25 cellular contexts compared by ENCODE assay signal in the genomic region with DNA sequence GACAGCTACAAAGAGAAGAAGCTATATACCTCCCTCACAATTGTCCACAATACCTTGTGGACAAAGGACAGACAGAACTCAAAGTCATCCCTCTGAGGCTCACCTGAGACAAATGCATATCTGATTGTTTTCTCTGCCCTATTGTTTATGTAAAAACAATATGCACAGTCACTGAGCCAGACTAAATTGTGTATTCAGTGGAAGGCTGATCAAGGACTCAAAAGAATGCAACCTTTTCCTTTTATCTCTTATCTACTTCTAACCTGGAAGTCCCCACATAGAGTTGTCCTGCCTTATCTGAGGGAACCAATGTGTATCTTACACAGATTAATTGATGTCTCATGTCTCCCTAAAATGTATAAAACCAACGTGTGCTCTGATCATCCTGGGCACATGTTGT. TPM values are rescaled to one million over a fixed set of nuclear protein-coding genes. Genes with fewer than 3 reads are reported as not detected.
DNase-seq lines count a peak whose midpoint lies in the region; ATAC-seq, FAIRE-seq and TF ChIP-seq lines count a peak whose summit lies in the region.
"Had no signal": no experiment of that assay in that cellular context is flagged by ENCODE, and none has a peak within 500 bp of the region (broad histone marks: within the 10 kb centered on the region; RNA-seq: fewer than 3 reads in every experiment).

No MANE protein-coding gene starts in this region.

- CTCF ChIA-PET in HepG2 (lab: Yijun Ruan, JAX; ENCODE audit: low intra/inter-chr PET ratio, low total read pairs) = no interaction called here

- peaks cover 33% of the 10 kb centered on the region for H3K4me1 Mint-ChIP-seq in endodermal cell
- no peaks in the 10 kb centered on the region for H3K4me1 Mint-ChIP-seq in activated T-helper 17 cell treated with anti-CD3 and anti-CD28 coated beads, Interleukin-2, amount 50 U/mL, for 72 hours
- H3K4me1 Mint-ChIP-seq: B cell had no signal

- H3K9ac ChIP-seq in HepG2 (ENCODE audit: insufficient read depth, low read depth, low read length) (no peak overlapping the region), HUES6 (ENCODE audit: low read length) (no peak overlapping the region), endodermal cell (ENCODE audit: extremely low read depth, low read length, poor library complexity, severe bottlenecking) (peak overlapping the region; percentile 41)
- H3K9ac ChIP-seq: BLaER1 treated with 17β-estradiol and CSF1 and Interleukin-3, amounts not matched to agents 10 nM and 100 nM had no signal

- H3K4me1 ChIP-seq in HepG2 (ENCODE audit: insufficient read depth, low read length) = peaks cover 43% of the 10 kb centered on the region
- H3K4me1 ChIP-seq in right lobe of liver = peaks cover 0 to 4% (median 0%) of the 10 kb centered on the region in 4 donors
- H3K4me1 ChIP-seq in HUES6 (ENCODE audit: control insufficient read depth, insufficient read depth, low read length) = peaks cover 7% of the 10 kb centered on the region; the same call in 1 of the 2 replicates
- H3K4me1 ChIP-seq in endodermal cell (ENCODE audit: control insufficient read depth, insufficient read depth, low read length) = no peaks in the 10 kb centered on the region
- H3K4me1 ChIP-seq: A549 had no signal

- DNase-seq in HepG2 (ENCODE audit: low spot score) (peak; percentile 61), right lobe of liver (no peak), endodermal cell (no peak), NCI-H2196 (lab: John Stamatoyannopoulos, UW; ENCODE audit: unreplicated experiment) (no peak)
- DNase-seq: AML-193; CD4-positive, alpha-beta T cell; CD8-positive, alpha-beta T cell; DMS 273 treated with DMSO at 0.1 percent for 48 hours; DMS153; DMS53; DMS79; DND-41; EL; GF-D8 had no signal

- TF ChIP-seq RAD21 in HepG2 (CRISPR knock-in tag; IDR thresholded peaks at IDR 0.05) = no peak

- 7% methylated on average over 1 of the region's 1 CpG for WGBS in HepG2 (ENCODE audit: low lambda C conversion rate)
- WGBS in right lobe of liver (ENCODE audit: insufficient coverage, low coverage, low lambda C conversion rate, missing lambda C conversion rate) = 40% methylated on average over 1 of the region's 1 CpG
- WGBS in endodermal cell (ENCODE audit: insufficient coverage in 1 of 2, insufficient read length in 1 of 2), 2 experiments = 32 to 44% methylated on average over 1 of the region's 1 CpG

- peaks cover 8% of the 10 kb centered on the region for H3K36me3 Mint-ChIP-seq in endodermal cell (ENCODE audit: low read depth)
- peaks cover 9% of the 10 kb centered on the region for H3K36me3 Mint-ChIP-seq in activated T-helper 17 cell treated with anti-CD3 and anti-CD28 coated beads, Interleukin-2, amount 50 U/mL, for 72 hours (ENCODE audit: low read depth)

- no peaks in the 10 kb centered on the region for H4K20me1 ChIP-seq in HepG2 (ENCODE audit: insufficient read depth, low read length)
- H4K20me1 ChIP-seq: BLaER1 treated with 17β-estradiol and CSF1 and Interleukin-3, amounts not matched to agents 10 nM and 100 nM had no signal

- H3K79me2 ChIP-seq in HepG2 (ENCODE audit: insufficient read depth, low read length) = no peaks in the 10 kb centered on the region

- no TSS peak for BruUV-seq in HepG2 (replicated peaks; lab: Mats Ljungman, UMichigan)

- no peak overlapping the region for H3K4me3 Mint-ChIP-seq in endodermal cell
- no peak overlapping the region for H3K4me3 Mint-ChIP-seq in activated T-helper 17 cell treated with anti-CD3 and anti-CD28 coated beads, Interleukin-2, amount 50 U/mL, for 72 hours
- H3K4me3 Mint-ChIP-seq: B cell; CD4-positive, alpha-beta T cell; CD8-positive, alpha-beta T cell had no signal

- H3K4me3 ChIP-seq in HepG2 (replicated peaks in 1 of 3; ENCODE audit: insufficient read depth in 1 of 3, low read depth in 2 of 3, low read length in 3 of 3) = no peak overlapping the region
- H3K4me3 ChIP-seq in right lobe of liver = no peak overlapping the region
- no peak overlapping the region for H3K4me3 ChIP-seq in HUES6 (ENCODE audit: low read depth, low read length)
- H3K4me3 ChIP-seq in endodermal cell (ENCODE audit: low read length) = no peak overlapping the region
- H3K4me3 ChIP-seq: A549; BLaER1 treated with 17β-estradiol and CSF1 and Interleukin-3, amounts not matched to agents 10 nM and 100 nM had no signal

- H3K27ac Mint-ChIP-seq in endodermal cell = peak overlapping the region; percentile 96
- H3K27ac Mint-ChIP-seq in activated T-helper 17 cell treated with anti-CD3 and anti-CD28 coated beads, Interleukin-2, amount 50 U/mL, for 72 hours = no peak overlapping the region
- H3K27ac Mint-ChIP-seq: B cell; CD4-positive, alpha-beta T cell; CD8-positive, alpha-beta T cell had no signal

- in situ Hi-C loops in HepG2 (cut with HindIII; ENCODE audit: extremely low pct_ligation_motif_present, low pct_unique_long_range_greater_than_20kb) = no loop called here

- H3K9me3 Mint-ChIP-seq in endodermal cell = peaks cover 20% of the 10 kb centered on the region
- no peaks in the 10 kb centered on the region for H3K9me3 Mint-ChIP-seq in activated T-helper 17 cell treated with anti-CD3 and anti-CD28 coated beads, Interleukin-2, amount 50 U/mL, for 72 hours
- H3K9me3 Mint-ChIP-seq: CD4-positive, alpha-beta T cell; CD8-positive, alpha-beta T cell had no signal

- TF ChIP-seq POLR2A in HepG2 (IDR thresholded peaks at IDR 0.05; ENCODE audit: insufficient read depth in 1 of 2, low read depth in 2 of 2, low read length in 2 of 2) = no peak
- TF ChIP-seq POLR2A in right lobe of liver (IDR thresholded peaks at IDR 0.05) = no peak

- POLR2A ChIA-PET in HepG2 (lab: Yijun Ruan, JAX) = interaction anchor here (0.6 to 5.0 kb wide), 3 partner anchors 23 to 29 kb away, joined by 3 to 22 read pairs (median 3); a partner anchor contains a TSS

- ATAC-seq in HepG2 = no peak
- no peak for ATAC-seq in right lobe of liver
- no peak for ATAC-seq in activated T-helper 17 cell treated with anti-CD3 and anti-CD28 coated beads, Interleukin-2, amount 50 U/mL, for 72 hours (replicated peaks)
- no peak for ATAC-seq in activated CD4-positive, CD25-positive, alpha-beta regulatory T cell treated with anti-CD3 and anti-CD28 coated beads, Interleukin-2, amount 50 U/mL, for 24 hours
- ATAC-seq: A549; CD8-positive, alpha-beta T cell had no signal

- H3K9me3 ChIP-seq in HepG2 (ENCODE audit: low read length) = peaks cover 7% of the 10 kb centered on the region
- no peaks in the 10 kb centered on the region for H3K9me3 ChIP-seq in right lobe of liver
- H3K9me3 ChIP-seq in HUES6 (ENCODE audit: control insufficient read depth, insufficient read depth, low read depth, low read length) = peaks cover 3% of the 10 kb centered on the region; the same call in 1 of the 2 replicates
- H3K9me3 ChIP-seq in endodermal cell (ENCODE audit: control insufficient read depth, low read length) = peaks cover 46% of the 10 kb centered on the region
- H3K9me3 ChIP-seq: A549 had no signal

- no peak overlapping the region for H2AFZ ChIP-seq in HepG2 (ENCODE audit: low read length)

- TF ChIP-seq CTCF in HepG2 (CRISPR knock-in tag; IDR thresholded peaks at IDR 0.05) (no peak), right lobe of liver (IDR thresholded peaks at IDR 0.05) (no peak), endodermal cell (conservative IDR thresholded peaks at IDR 0.05) (no peak)

- H3K27me3 Mint-ChIP-seq in endodermal cell (ENCODE audit: insufficient read depth) = no peaks in the 10 kb centered on the region
- H3K27me3 Mint-ChIP-seq in activated T-helper 17 cell treated with anti-CD3 and anti-CD28 coated beads, Interleukin-2, amount 50 U/mL, for 72 hours = no peaks in the 10 kb centered on the region
- H3K27me3 Mint-ChIP-seq: B cell; CD4-positive, alpha-beta T cell had no signal

- H3K27ac ChIP-seq in HepG2 (ENCODE audit: extremely low read length, insufficient read depth, low read length) (no peak overlapping the region), right lobe of liver (no peak overlapping the region), HUES6 (ENCODE audit: low read depth, low read length) (0 out of 2 replicates have a peak overlapping the region, but pooled peaks have one; percentile 26), endodermal cell (ENCODE audit: low read depth, low read length) (peak overlapping the region; percentile 28)
- H3K27ac ChIP-seq: 22Rv1; A549; BLaER1 treated with 17β-estradiol and CSF1 and Interleukin-3, amounts not matched to agents 10 nM and 100 nM; C4-2B had no signal

- no peaks in the 10 kb centered on the region for H3K27me3 ChIP-seq in HepG2 (ENCODE audit: control insufficient read depth in 1 of 2, insufficient read depth in 2 of 2, low read length in 2 of 2)
- H3K27me3 ChIP-seq in right lobe of liver = no peaks in the 10 kb centered on the region
- H3K27me3 ChIP-seq in HUES6 (ENCODE audit: control insufficient read depth, insufficient read depth, low read length) = no peaks in the 10 kb centered on the region
- no peaks in the 10 kb centered on the region for H3K27me3 ChIP-seq in endodermal cell (ENCODE audit: control insufficient read depth, insufficient read depth, low read length, poor library complexity, severe bottlenecking)
- H3K27me3 ChIP-seq: BLaER1 treated with 17β-estradiol and CSF1 and Interleukin-3, amounts not matched to agents 10 nM and 100 nM had no signal

- no peaks in the 10 kb centered on the region for H3K36me3 ChIP-seq in HepG2 (replicated peaks in 1 of 2; ENCODE audit: control insufficient read depth in 1 of 2, insufficient read depth in 2 of 2, low read length in 2 of 2)
- H3K36me3 ChIP-seq in right lobe of liver = no peaks in the 10 kb centered on the region
- H3K36me3 ChIP-seq in HUES6 (ENCODE audit: control insufficient read depth, insufficient read depth, low read length) = no peaks in the 10 kb centered on the region
- no peaks in the 10 kb centered on the region for H3K36me3 ChIP-seq in endodermal cell (ENCODE audit: control insufficient read depth, insufficient read depth, low read length)

- TF ChIP-seq EP300 in HepG2 (IDR thresholded peaks at IDR 0.05; ENCODE audit: low read depth in 2 of 2, low read length in 2 of 2) (no peak), HepG2 (CRISPR knock-in tag; IDR thresholded peaks at IDR 0.05; ENCODE audit: borderline replicate concordance) (no peak)

- intact Hi-C loops in HepG2 (cut with micrococcal nuclease; ENCODE audit: unreplicated experiment) = no loop called here
- intact Hi-C loops in right lobe of liver (cut with DNase I) = no loop called here

- no peak overlapping the region for H3K4me2 ChIP-seq in HepG2 (ENCODE audit: low read depth, low read length)
- H3K4me2 ChIP-seq: A549 had no signal

- no peak for FAIRE-seq in HepG2 (lab: Jason Lieb, UNC)
- FAIRE-seq: A549, G401.6, GM12891, GM19239 had no signal

RNA-seq across cellular contexts. Expression of a gene that starts 13.9 kb away (rescaled TPM):
- total RNA-seq in HepG2 (2016; rRNA removed; fragmentation: Illumina TruSeq; extraction: Trizol) (31.3 and 37.0 TPM in 2 replicates), right lobe of liver (10 to 100 TPM in 1 of 6 experiments, 1 to 10 TPM in 5; 4.8 to 10.1 (median 8.5) TPM), endodermal cell (10 to 100 TPM; 40.6 to 46.2 TPM)
- total RNA-seq in HepG2 (2016; cell fraction: cytosol; rRNA removed; fragmentation: Illumina TruSeq; extraction: Trizol; ENCODE audit: low read depth) = 8.3 and 9.8 TPM in 2 replicates
- total RNA-seq in HepG2 (2016; cell fraction: insoluble cytoplasmic fraction; rRNA removed; fragmentation: Illumina TruSeq; extraction: Trizol) = 31.5 and 35.3 TPM in 2 replicates
- 11.6 and 12.4 TPM in 2 replicates for total RNA-seq in HepG2 (2016; cell fraction: membrane; rRNA removed; fragmentation: Illumina TruSeq; extraction: Trizol)
- total RNA-seq in HepG2 (2016; cell fraction: nucleus; rRNA removed; fragmentation: Illumina TruSeq; extraction: Trizol) = 49.0 and 52.1 TPM in 2 replicates
- 18.0 and 23.1 TPM in 2 replicates for polyA plus RNA-seq in HepG2 (2011; rRNA removed)
- polyA plus RNA-seq in HepG2 (2011; cell fraction: cytosol; rRNA removed) = 6.8 and 9.6 TPM in 2 replicates
- 43.3 and 55.5 TPM in 2 replicates for polyA plus RNA-seq in HepG2 (2011; cell fraction: nucleus; rRNA removed)
- polyA plus RNA-seq in HepG2 (2012) = 11.6 and 17.1 TPM in 2 replicates
- 1.0 and 1.4 TPM in 2 replicates for polyA plus RNA-seq in HepG2 (2016; cell fraction: cytosol; fragmentation: Illumina TruSeq; extraction: Trizol; ENCODE audit: low read depth)
- 27.1 and 28.5 TPM in 2 replicates for polyA plus RNA-seq in HepG2 (2016; cell fraction: insoluble cytoplasmic fraction; fragmentation: Illumina TruSeq; extraction: Trizol; ENCODE audit: low read depth)
- polyA plus RNA-seq in HepG2 (2016; cell fraction: membrane; fragmentation: Illumina TruSeq; extraction: Trizol; ENCODE audit: low read depth) = 2.1 and 2.8 TPM in 2 replicates
- polyA plus RNA-seq in HepG2 (2016; cell fraction: nucleus; fragmentation: Illumina TruSeq; extraction: Trizol; ENCODE audit: insufficient read depth, low read depth) = 64.6 and 73.7 TPM in 2 replicates
- polyA minus RNA-seq in HepG2 (2011; rRNA and poly(A)+ RNA removed; ENCODE audit: low replicate concordance) = 19.9 and 28.6 TPM in 2 replicates
- 7.9 and 9.3 TPM in 2 replicates for polyA minus RNA-seq in HepG2 (2011; cell fraction: cytosol; rRNA and poly(A)+ RNA removed)
- polyA minus RNA-seq in HepG2 (2011; cell fraction: nucleus; rRNA and poly(A)+ RNA removed) = 90.1 and 95.1 TPM in 2 replicates
- 41.1 TPM for polyA plus RNA-seq in endodermal cell (2013, experiment 1 of 2)
- polyA plus RNA-seq in endodermal cell (2013, experiment 2 of 2) = 41.4 TPM
- 10 to 100 TPM; 38.7 to 42.3 TPM for total RNA-seq in activated T-helper 17 cell treated with anti-CD3 and anti-CD28 coated beads, Interleukin-2, amount 50 U/mL, for 72 hours

RNA-seq across cellular contexts. Expression of a gene that starts 28.7 kb away (rescaled TPM):
- total RNA-seq in HepG2 (2016; rRNA removed; fragmentation: Illumina TruSeq; extraction: Trizol) = 50.1 and 68.3 TPM in 2 replicates
- 25.7 and 26.9 TPM in 2 replicates for total RNA-seq in HepG2 (2016; cell fraction: cytosol; rRNA removed; fragmentation: Illumina TruSeq; extraction: Trizol; ENCODE audit: low read depth)
- 51.7 and 81.8 TPM in 2 replicates for total RNA-seq in HepG2 (2016; cell fraction: insoluble cytoplasmic fraction; rRNA removed; fragmentation: Illumina TruSeq; extraction: Trizol)
- total RNA-seq in HepG2 (2016; cell fraction: membrane; rRNA removed; fragmentation: Illumina TruSeq; extraction: Trizol) = 18.4 and 20.7 TPM in 2 replicates
- total RNA-seq in HepG2 (2016; cell fraction: nucleus; rRNA removed; fragmentation: Illumina TruSeq; extraction: Trizol) = 25.8 and 27.7 TPM in 2 replicates
- polyA plus RNA-seq in HepG2 (2011; rRNA removed) = 36.1 and 42.7 TPM in 2 replicates
- 17.5 and 31.2 TPM in 2 replicates for polyA plus RNA-seq in HepG2 (2011; cell fraction: cytosol; rRNA removed)
- polyA plus RNA-seq in HepG2 (2011; cell fraction: nucleus; rRNA removed) = 16.4 and 20.9 TPM in 2 replicates
- 50.3 and 62.2 TPM in 2 replicates for polyA plus RNA-seq in HepG2 (2012)
- polyA plus RNA-seq in HepG2 (2016; cell fraction: cytosol; fragmentation: Illumina TruSeq; extraction: Trizol; ENCODE audit: low read depth) = 4.0 TPM in 2 replicates
- 54.3 and 55.1 TPM in 2 replicates for polyA plus RNA-seq in HepG2 (2016; cell fraction: insoluble cytoplasmic fraction; fragmentation: Illumina TruSeq; extraction: Trizol; ENCODE audit: low read depth)
- polyA plus RNA-seq in HepG2 (2016; cell fraction: membrane; fragmentation: Illumina TruSeq; extraction: Trizol; ENCODE audit: low read depth) = 7.4 and 7.6 TPM in 2 replicates
- 29.7 and 38.5 TPM in 2 replicates for polyA plus RNA-seq in HepG2 (2016; cell fraction: nucleus; fragmentation: Illumina TruSeq; extraction: Trizol; ENCODE audit: insufficient read depth, low read depth)
- polyA minus RNA-seq in HepG2 (2011; rRNA and poly(A)+ RNA removed; ENCODE audit: low replicate concordance) = 12.3 and 13.3 TPM in 2 replicates
- 33.1 and 37.5 TPM in 2 replicates for polyA minus RNA-seq in HepG2 (2011; cell fraction: cytosol; rRNA and poly(A)+ RNA removed)
- 40.4 and 47.0 TPM in 2 replicates for polyA minus RNA-seq in HepG2 (2011; cell fraction: nucleus; rRNA and poly(A)+ RNA removed)
- total RNA-seq in right lobe of liver = 100 to 1,000 TPM in 4 of 6 experiments, 10 to 100 TPM in 2; 79.9 to 204 (median 124) TPM
- 10 to 100 TPM; 18.8 to 33.6 TPM for total RNA-seq in endodermal cell
- polyA plus RNA-seq in endodermal cell (2013, experiment 1 of 2) = 37.0 TPM
- 32.8 TPM for polyA plus RNA-seq in endodermal cell (2013, experiment 2 of 2)
- 10 to 100 TPM; 27.2 to 51.7 TPM for total RNA-seq in activated T-helper 17 cell treated with anti-CD3 and anti-CD28 coated beads, Interleukin-2, amount 50 U/mL, for 72 hours

RNA-seq across cellular contexts. Expression of a gene that starts 28.9 kb away (rescaled TPM):
- 96.9 and 207 TPM in 2 replicates for total RNA-seq in HepG2 (2016; rRNA removed; fragmentation: Illumina TruSeq; extraction: Trizol)
- total RNA-seq in HepG2 (2016; cell fraction: cytosol; rRNA removed; fragmentation: Illumina TruSeq; extraction: Trizol; ENCODE audit: low read depth) = 320 and 373 TPM in 2 replicates
- total RNA-seq in HepG2 (2016; cell fraction: insoluble cytoplasmic fraction; rRNA removed; fragmentation: Illumina TruSeq; extraction: Trizol) = 98.4 and 219 TPM in 2 replicates
- 240 and 274 TPM in 2 replicates for total RNA-seq in HepG2 (2016; cell fraction: membrane; rRNA removed; fragmentation: Illumina TruSeq; extraction: Trizol)
- total RNA-seq in HepG2 (2016; cell fraction: nucleus; rRNA removed; fragmentation: Illumina TruSeq; extraction: Trizol) = 644 and 668 TPM in 2 replicates
- polyA plus RNA-seq in HepG2 (2011; rRNA removed) = 99.6 and 132 TPM in 2 replicates
- 31.0 and 42.4 TPM in 2 replicates for polyA plus RNA-seq in HepG2 (2011; cell fraction: cytosol; rRNA removed)
- polyA plus RNA-seq in HepG2 (2011; cell fraction: nucleus; rRNA removed) = 212 and 272 TPM in 2 replicates
- 164 and 195 TPM in 2 replicates for polyA plus RNA-seq in HepG2 (2012)
- polyA plus RNA-seq in HepG2 (2016; cell fraction: cytosol; fragmentation: Illumina TruSeq; extraction: Trizol; ENCODE audit: low read depth) = 299 and 310 TPM in 2 replicates
- 128 and 141 TPM in 2 replicates for polyA plus RNA-seq in HepG2 (2016; cell fraction: insoluble cytoplasmic fraction; fragmentation: Illumina TruSeq; extraction: Trizol; ENCODE audit: low read depth)
- polyA plus RNA-seq in HepG2 (2016; cell fraction: membrane; fragmentation: Illumina TruSeq; extraction: Trizol; ENCODE audit: low read depth) = 203 and 217 TPM in 2 replicates
- polyA plus RNA-seq in HepG2 (2016; cell fraction: nucleus; fragmentation: Illumina TruSeq; extraction: Trizol; ENCODE audit: insufficient read depth, low read depth) = 962 and 1,010 TPM in 2 replicates
- polyA minus RNA-seq in HepG2 (2011; rRNA and poly(A)+ RNA removed; ENCODE audit: low replicate concordance) = 44.5 and 146 TPM in 2 replicates
- polyA minus RNA-seq in HepG2 (2011; cell fraction: cytosol; rRNA and poly(A)+ RNA removed) = 58.0 and 63.0 TPM in 2 replicates
- polyA minus RNA-seq in HepG2 (2011; cell fraction: nucleus; rRNA and poly(A)+ RNA removed) = 1,028 and 1,029 TPM in 2 replicates
- total RNA-seq in right lobe of liver = 10 to 100 TPM; 28.0 to 69.2 (median 49.3) TPM
- total RNA-seq in endodermal cell = 100 to 1,000 TPM; 195 to 231 TPM
- 238 TPM for polyA plus RNA-seq in endodermal cell (2013, experiment 1 of 2)
- 234 TPM for polyA plus RNA-seq in endodermal cell (2013, experiment 2 of 2)
- total RNA-seq in activated T-helper 17 cell treated with anti-CD3 and anti-CD28 coated beads, Interleukin-2, amount 50 U/mL, for 72 hours = 100 to 1,000 TPM; 262 to 270 TPM

Comparison
In these comparisons a context has a peak if more than half of its experiments do, and no peak if none do; other contexts are left out.
1. H3K27ac ChIP-seq: peak in HUES6 (single experiment) and endodermal cell (single experiment); none in HepG2 (single experiment) and right lobe of liver (0 of 3).